30 cellular contexts compared by ENCODE assay signal in genomic region chr13:51759240-51759639, GRCh38. TPM values are rescaled to one million over a fixed set of nuclear protein-coding genes. Genes with fewer than 3 reads are reported as not detected.
DNase-seq lines count a peak whose midpoint lies in the region; ATAC-seq and TF ChIP-seq lines count a peak whose summit lies in the region.
"Had no signal": no experiment of that assay in that cellular context is flagged by ENCODE, and none has a peak within 500 bp of the region (broad histone marks: within the 10 kb centered on the region; RNA-seq: fewer than 3 reads in every experiment).

No MANE protein-coding gene starts in this region.

- no peak overlapping the region for H4K91ac ChIP-seq in IMR-90 (ENCODE audit: insufficient read depth, low read depth, low read length)

- no peaks in the 10 kb centered on the region for H3K9me3 ChIP-seq in IMR-90 (ENCODE audit: control insufficient read depth, insufficient read depth, low read length)
- H3K9me3 ChIP-seq: esophagus muscularis mucosa, MG63, mucosa of descending colon, upper lobe of right lung had no signal

- no peak overlapping the region for H2AK9ac ChIP-seq in IMR-90 (replicated peaks; ENCODE audit: low read depth, low read length, poor library complexity)

- dilution Hi-C loops in IMR-90 (cut with HindIII; ENCODE audit: low sequenced_read_pairs, unreplicated experiment), result no loop called here

- no peak overlapping the region for H4K8ac ChIP-seq in IMR-90 (ENCODE audit: low read depth in 2 of 2, low read length in 2 of 2)

- no peak overlapping the region for H3K27ac ChIP-seq in IMR-90 (ENCODE audit: insufficient read depth, low read length)
- H3K27ac ChIP-seq: esophagus muscularis mucosa, upper lobe of right lung had no signal

- H4K5ac ChIP-seq in IMR-90 (ENCODE audit: low read depth, low read length), result no peak overlapping the region

- DNase-seq in AG08395 (ENCODE audit: low spot score) (peak; percentile 9), IMR-90 (peak; percentile 83), choroid plexus epithelial cell (ENCODE audit: low read depth) (peak; percentile 63), iris pigment epithelial cell (ENCODE audit: low read depth) (peak; percentile 81), SHP77 (lab: John Stamatoyannopoulos, UW) (no peak), HuH-7.5 (ENCODE audit: low spot score) (no peak)
- DNase-seq in activated naive CD4-positive, alpha-beta T cell treated with anti-CD3 and anti-CD28 coated beads, Interleukin-2, amount 50 U/mL, for 16 hours, result no peak
- DNase-seq: activated CD8-positive, alpha-beta memory T cell treated with anti-CD3 and anti-CD28 coated beads for 24 hours; activated T-cell treated with anti-CD3 and anti-CD28 coated beads for 4 hours; aorta; caudate nucleus; CD4-positive, alpha-beta T cell; DMS79 treated with DMSO at 0.1 percent for 48 hours; endodermal cell; hippocampal formation; KG1; MG63; mucosa of descending colon; natural killer cell; NCI-H1436; NCI-H2081 treated with DMSO at 0.1 percent for 48 hours; NCI-H345; NCI-H82; occipital lobe; stimulated activated naive B cell treated with anti-CD40 and anti-IgM and Interleukin-4, amounts not matched to agents 10 μg/mL and 1 μg/mL and 100 μg/mL, for 72 hours; upper lobe of right lung had no signal

- H3K56ac ChIP-seq in IMR-90 (ENCODE audit: extremely low read depth, insufficient read depth, low read length), result no peak overlapping the region

- CTCF ChIA-PET in IMR-90 (lab: Yijun Ruan, JAX), result no interaction called here

- WGBS in IMR-90 (ENCODE audit: extremely low coverage in 2 of 2, insufficient read length in 1 of 2), 2 experiments, result no CpG with 5 or more reads among the region's 5 CpGs

- peaks cover 9% of the 10 kb centered on the region for H4K20me1 ChIP-seq in IMR-90 (ENCODE audit: insufficient read depth, low read length)

- in situ Hi-C loops in IMR-90 (cut with MboI; ENCODE audit: low sequenced_read_pairs), result no loop called here

- no TSS peak for BruUV-seq in IMR-90 (replicated peaks; lab: Mats Ljungman, UMichigan)

- H3K4ac ChIP-seq in IMR-90 (ENCODE audit: low read depth, low read length), result no peak overlapping the region

- TF ChIP-seq POLR2A in IMR-90 (IDR thresholded peaks at IDR 0.05; ENCODE audit: low read depth, low read length), result no peak

- H2BK15ac ChIP-seq in IMR-90 (ENCODE audit: low read depth, low read length), result no peak overlapping the region

- no peak overlapping the region for H3K4me3 ChIP-seq in IMR-90 (ENCODE audit: insufficient read depth, low read depth, low read length)
- no peak overlapping the region for H3K4me3 ChIP-seq in choroid plexus epithelial cell (ENCODE audit: low read depth, low read length)
- H3K4me3 ChIP-seq: esophagus muscularis mucosa, lung, MG63, mucosa of descending colon, upper lobe of right lung had no signal

- no peaks in the 10 kb centered on the region for H3K27me3 ChIP-seq in IMR-90 (ENCODE audit: control insufficient read depth, insufficient read depth, low read length)
- H3K27me3 ChIP-seq: esophagus muscularis mucosa, MG63, upper lobe of right lung had no signal

- no peak overlapping the region for H2AFZ ChIP-seq in IMR-90 (replicated peaks; ENCODE audit: low read length, poor library complexity)

- TF ChIP-seq CTCF in IMR-90 (conservative IDR thresholded peaks at IDR 0.05; ENCODE audit: low read depth, low read length) (no peak), choroid plexus epithelial cell (conservative IDR thresholded peaks at IDR 0.05; ENCODE audit: low read depth, low read length) (no peak)

- intact Hi-C loops in IMR-90 (cut with micrococcal nuclease), result no loop called here

- ATAC-seq in IMR-90 (ENCODE audit: low read depth), result peak; percentile 83
- ATAC-seq in HG02981 (IDR thresholded peaks at IDR 0.05; ENCODE audit: unreplicated experiment), result no peak
- ATAC-seq: activated naive CD4-positive, alpha-beta T cell treated with anti-CD3 and anti-CD28 coated beads, Interleukin-2, amount 50 U/mL, for 72 hours; mucosa of descending colon; natural killer cell; stimulated activated naive B cell treated with anti-CD40 and anti-IgM and Interleukin-4, amounts not matched to agents 10 μg/mL and 1 μg/mL and 100 μg/mL, for 72 hours; upper lobe of right lung had no signal

- no peak overlapping the region for H2AK5ac ChIP-seq in IMR-90 (ENCODE audit: low read depth, low read length)

- H3K79me1 ChIP-seq in IMR-90 (ENCODE audit: low read depth in 1 of 2, low read length in 2 of 2), result peaks cover 6 to 15% of the 10 kb centered on the region in 2 experiments; a peak in 3 of 4 replicates

- H2BK5ac ChIP-seq in IMR-90 (ENCODE audit: low read depth, low read length, poor library complexity, severe bottlenecking), result no peak overlapping the region

- H3K9me1 ChIP-seq in IMR-90 (ENCODE audit: insufficient read depth, low read length), result peaks cover 12% of the 10 kb centered on the region

- H3K4me2 ChIP-seq in IMR-90 (ENCODE audit: low read depth, low read length), result peak overlapping the region; percentile 25; the same call in 1 of the 2 replicates

- no peak overlapping the region for H3K18ac ChIP-seq in IMR-90 (ENCODE audit: low read depth, low read length)

- no peak overlapping the region for H3K14ac ChIP-seq in IMR-90 (replicated peaks; ENCODE audit: low read depth, low read length)

- H3K9ac ChIP-seq in IMR-90 (ENCODE audit: low read depth, low read length), result no peak overlapping the region

- no peak overlapping the region for H2BK20ac ChIP-seq in IMR-90 (ENCODE audit: low read depth, low read length)

- no peak overlapping the region for H2BK120ac ChIP-seq in IMR-90 (ENCODE audit: low read depth, low read length)

- peaks cover 14% of the 10 kb centered on the region for H3K4me1 ChIP-seq in IMR-90 (ENCODE audit: control insufficient read depth, insufficient read depth, low read length)

- H3K36me3 ChIP-seq in IMR-90 (ENCODE audit: control insufficient read depth, insufficient read depth, low read length), result peaks cover 16% of the 10 kb centered on the region

- peak; percentile 18; the same call in 1 of the 2 replicates for TF ChIP-seq RAD21 in IMR-90 (IDR thresholded peaks at IDR 0.05; ENCODE audit: low read length)

- no peak overlapping the region for H3K23ac ChIP-seq in IMR-90 (ENCODE audit: low read depth, low read length)

- POLR2A ChIA-PET in IMR-90 (lab: Charles Lee; ENCODE audit: unreplicated experiment), result interaction anchor here (0.6 kb wide), 1 partner anchor 316 kb away, joined by 3 read pairs; no protein-coding TSS in a partner anchor

TF ChIP-seq in IMR-90, 13 proteins besides CTCF, POLR2A, EP300 and RAD21:
- no peak for TF ChIP-seq RCOR1 (IDR thresholded peaks at IDR 0.05; ENCODE audit: insufficient replicate concordance, low read length)
- peak; percentile 56; the same call in 1 of the 2 replicates for TF ChIP-seq FOS (IDR thresholded peaks at IDR 0.05; ENCODE audit: low read depth, low read length)
- no peak for TF ChIP-seq RFX5 (IDR thresholded peaks at IDR 0.05; ENCODE audit: low read depth, low read length)
- peak; percentile 41; the same call in 1 of the 2 replicates for TF ChIP-seq CEBPB (IDR thresholded peaks at IDR 0.05; ENCODE audit: low read depth, low read length)
- TF ChIP-seq BHLHE40 (IDR thresholded peaks at IDR 0.05; ENCODE audit: low read depth, low read length), result 0 out of 2 replicates have a peak, but pooled peaks have one; percentile 13

RNA-seq across cellular contexts. Expression of gene DHRS12, which starts 44.7 kb away (rescaled TPM):
- total RNA-seq in IMR-90 (2012; rRNA removed), result 1.3 and 1.9 TPM in 2 replicates
- polyA plus RNA-seq in IMR-90 (2012; rRNA removed), result 1.5 and 1.6 TPM in 2 replicates
- 1.2 and 1.5 TPM in 2 replicates for polyA plus RNA-seq in IMR-90 (2012; cell fraction: cytosol; rRNA removed)
- polyA plus RNA-seq in IMR-90 (2012; cell fraction: nucleus; rRNA removed; ENCODE audit: low replicate concordance), result 3.7 TPM in 2 replicates

Comparison
In these comparisons a context has a peak if more than half of its experiments do, and no peak if none do; other contexts are left out.
1. DNase-seq: peak in AG08395 (single experiment), IMR-90 (single experiment), choroid plexus epithelial cell (single experiment) and iris pigment epithelial cell (single experiment); none in activated naive CD4-positive, alpha-beta T cell treated with anti-CD3 and anti-CD28 coated beads, Interleukin-2, amount 50 U/mL, for 16 hours (single experiment), SHP77 (0 of 2) and HuH-7.5 (single experiment).